20 cellular contexts compared by ENCODE assay signal in the genomic region with DNA sequence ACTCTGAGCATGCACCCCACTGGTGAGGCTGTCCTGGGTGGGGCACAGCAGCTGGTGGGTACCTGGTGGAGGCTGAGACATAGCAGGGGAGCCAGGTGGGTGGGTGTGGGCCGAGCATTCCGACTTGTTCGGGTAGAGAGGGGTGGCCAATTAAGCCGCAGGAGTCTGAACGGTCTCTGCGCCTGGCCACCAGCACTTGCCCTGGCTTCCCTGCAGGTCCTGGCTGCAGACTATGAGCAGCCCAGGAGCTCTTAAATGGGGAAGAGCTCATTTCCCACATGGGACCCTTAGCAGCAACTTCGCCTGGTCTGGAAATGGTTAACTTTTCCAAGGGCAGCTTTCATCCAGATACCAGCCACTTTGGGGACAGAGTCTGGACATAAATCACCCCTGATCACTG. TPM values are rescaled to one million over a fixed set of nuclear protein-coding genes. Genes with fewer than 3 reads are reported as not detected.
DNase-seq lines count a peak whose midpoint lies in the region; ATAC-seq and TF ChIP-seq lines count a peak whose summit lies in the region.
"Had no signal": no experiment of that assay in that cellular context is flagged by ENCODE, and none has a peak within 500 bp of the region (broad histone marks: within the 10 kb centered on the region; RNA-seq: fewer than 3 reads in every experiment).

No MANE protein-coding gene starts in this region.

- TF ChIP-seq CTCF in AG04450 (IDR thresholded peaks at IDR 0.05; ENCODE audit: low read depth, low read length) (no peak), lower lobe of right lung (IDR thresholded peaks at IDR 0.05) (no peak)

- intact Hi-C loops in lower lobe of right lung (cut with DNase I) = no loop called here

- POLR2A ChIA-PET in AG04450 (lab: Yijun Ruan, JAX) = interaction anchor here (1.1 to 1.4 kb wide), 2 partner anchors 9 to 23 kb away, joined by 4 to 10 read pairs; no protein-coding TSS in a partner anchor

- H3K36me3 ChIP-seq in SK-N-MC (ENCODE audit: insufficient read depth, low read length) (peaks cover 9% of the 10 kb centered on the region; the same call in 1 of the 2 replicates), lower lobe of right lung (no peaks in the 10 kb centered on the region)
- H3K36me3 ChIP-seq: ovary had no signal

- H3K4me3 ChIP-seq in AG04450 (ENCODE audit: low read depth, low read length) = no peak overlapping the region
- no peak overlapping the region for H3K4me3 ChIP-seq in SK-N-MC
- H3K4me3 ChIP-seq in lower lobe of right lung = no peak overlapping the region
- H3K4me3 ChIP-seq in skin epidermis = no peak overlapping the region
- H3K4me3 ChIP-seq: ovary had no signal

- CTCF ChIA-PET in AG04450 (lab: Charles Lee) = interaction anchor here (2.2 to 3.0 kb wide), 2 partner anchors 24 to 35 kb away, joined by 8 to 13 read pairs; no protein-coding TSS in a partner anchor

- peak in 1 of 2 donors; percentile 3 for ATAC-seq in lower lobe of right lung
- no peak for ATAC-seq in GM18870 (IDR thresholded peaks at IDR 0.05; ENCODE audit: unreplicated experiment)
- no peak for ATAC-seq in HG02885 (IDR thresholded peaks at IDR 0.05; ENCODE audit: poor library complexity, unreplicated experiment)
- no peak for ATAC-seq in HG03439 (IDR thresholded peaks at IDR 0.05; ENCODE audit: unreplicated experiment)
- ATAC-seq: naive thymus-derived CD4-positive, alpha-beta T cell had no signal

- DNase-seq in AG04450 (ENCODE audit: low read depth, low spot score) (no peak), SK-N-MC (ENCODE audit: low read depth, low spot score) (no peak), lower lobe of right lung (no peak), UCSD-AML1 (lab: John Stamatoyannopoulos, UW; ENCODE audit: unreplicated experiment) (no peak)
- DNase-seq: activated CD4-positive, alpha-beta T cell treated with anti-CD3 and anti-CD28 coated beads, Interleukin-2, amount 50 U/mL, for 1 hour; activated CD8-positive, alpha-beta memory T cell treated with anti-CD3 and anti-CD28 coated beads, Interleukin-2, amount 50 U/mL, for 4 hours; naive thymus-derived CD4-positive, alpha-beta T cell; NCI-H1105 treated with DMSO at 0.1 percent for 48 hours; NCI-H510A treated with DMSO at 0.1 percent for 48 hours; Right ventricle myocardium superior; stimulated activated CD4-positive, alpha-beta T cell treated with anti-CD3 and anti-CD28 coated beads, Interleukin-4, amount 100 ng/mL, for 1 hour; T-helper 1 cell had no signal

- no peak overlapping the region for H3K9ac ChIP-seq in SK-N-MC (ENCODE audit: insufficient read length)

- peaks cover 24% of the 10 kb centered on the region for H3K4me1 ChIP-seq in lower lobe of right lung

- H3K9me3 ChIP-seq in AG04450 (ENCODE audit: control insufficient read depth, insufficient read depth, low read length) = no peaks in the 10 kb centered on the region
- no peaks in the 10 kb centered on the region for H3K9me3 ChIP-seq in SK-N-MC (ENCODE audit: low read depth, low read length)
- no peaks in the 10 kb centered on the region for H3K9me3 ChIP-seq in lower lobe of right lung
- H3K9me3 ChIP-seq: ovary had no signal

- H3K27ac ChIP-seq in AG04450 (ENCODE audit: low read depth, low read length) (peak overlapping the region; percentile 70), SK-N-MC (peak overlapping the region; percentile 93), lower lobe of right lung (peak overlapping the region; percentile 56), skin epidermis (peak overlapping the region in 19 of 21 experiments; percentile 2 to 96 (median 62))
- H3K27ac ChIP-seq: ovary, VCaP had no signal

- H3K27me3 ChIP-seq in AG04450 (ENCODE audit: control insufficient read depth, insufficient read depth, low read length) = no peaks in the 10 kb centered on the region
- H3K27me3 ChIP-seq in lower lobe of right lung (ENCODE audit: low read depth) = peaks cover 9% of the 10 kb centered on the region
- H3K27me3 ChIP-seq: ovary had no signal

RNA-seq across cellular contexts. Expression of a gene that starts 37.7 kb away (rescaled TPM):
- 8.3 and 15.0 TPM in 2 replicates for polyA plus RNA-seq in AG04450 (2011; rRNA removed)
- polyA minus RNA-seq in AG04450 (2011; rRNA and poly(A)+ RNA removed) = 4.0 and 4.2 TPM in 2 replicates
- 2.5 TPM for total RNA-seq in lower lobe of right lung
- polyA plus RNA-seq: CD14-positive monocyte; mammary epithelial cell; naive thymus-derived CD4-positive, alpha-beta T cell had no signal

RNA-seq across cellular contexts. Expression of a gene that starts 49.7 kb away (rescaled TPM):
- polyA plus RNA-seq in AG04450 (2011; rRNA removed) = 17.0 and 21.4 TPM in 2 replicates
- 14.2 and 19.9 TPM in 2 replicates for polyA minus RNA-seq in AG04450 (2011; rRNA and poly(A)+ RNA removed)
- 3.9 TPM for total RNA-seq in lower lobe of right lung
- polyA plus RNA-seq: naive thymus-derived CD4-positive, alpha-beta T cell had no signal
